ENCODE assay signal across 8 cellular contexts in the genomic region with DNA sequence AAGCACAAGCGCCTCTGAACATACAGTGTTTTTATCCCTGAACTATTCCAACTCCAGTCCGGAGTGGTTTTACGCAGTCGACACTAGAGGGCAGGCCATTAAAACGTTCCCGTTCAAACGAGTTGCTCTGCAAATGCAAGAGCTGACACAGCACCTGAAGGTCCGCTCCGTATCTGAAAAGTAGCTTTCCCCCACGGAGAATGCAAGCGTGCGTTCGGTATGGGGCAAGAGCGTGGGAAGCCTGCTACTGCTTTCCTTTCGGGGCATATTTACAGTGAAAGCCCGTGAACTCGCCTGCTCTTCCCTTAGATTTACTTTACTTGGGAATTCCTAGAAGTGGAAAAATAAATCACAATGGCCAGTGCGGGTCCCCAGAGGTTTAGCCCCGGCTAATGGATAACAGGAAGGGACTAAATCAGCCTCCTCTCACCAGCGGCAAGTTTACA.
A peak's percentile ranks its signal among the peaks of the same experiment; 100 is the strongest.
DNase-seq lines count a peak whose midpoint lies in the region; ATAC-seq and TF ChIP-seq lines count a peak whose summit lies in the region.

No MANE protein-coding gene starts in this region.

- H3K27ac ChIP-seq in SJSA1 (no peak overlapping the region), osteoblast (ENCODE audit: low read depth, low read length) (peak overlapping the region; percentile 78), tibial artery (no peak overlapping the region)

- no peaks in the 10 kb centered on the region for H3K9me3 Mint-ChIP-seq in activated naive CD4-positive, alpha-beta T cell treated with anti-CD3 and anti-CD28 coated beads for 36 hours

- no peaks in the 10 kb centered on the region for H3K79me2 ChIP-seq in osteoblast (ENCODE audit: insufficient read depth, low read length)

- H3K4me3 Mint-ChIP-seq in activated naive CD4-positive, alpha-beta T cell treated with anti-CD3 and anti-CD28 coated beads for 36 hours = peak overlapping the region; percentile 65

- peak overlapping the region; percentile 25 for H3K4me3 ChIP-seq in SJSA1
- H3K4me3 ChIP-seq in osteoblast (ENCODE audit: insufficient read depth, low read length) = peak overlapping the region; percentile 69
- peak overlapping the region; percentile 26 to 51 for H3K4me3 ChIP-seq in tibial artery

- H3K4me2 ChIP-seq in osteoblast (ENCODE audit: insufficient read depth, low read length) = peak overlapping the region; percentile 89

- TF ChIP-seq CTCF in osteoblast (IDR thresholded peaks at IDR 0.05; ENCODE audit: extremely low read depth, low read depth, low read length) (peak; percentile 91), tibial artery (IDR thresholded peaks at IDR 0.05) (peak; percentile 75 to 83)

- H4K20me1 ChIP-seq in osteoblast (ENCODE audit: insufficient read depth, low read length) = no peaks in the 10 kb centered on the region

- peaks cover 36% of the 10 kb centered on the region for H3K4me1 ChIP-seq in SJSA1 (replicated peaks)
- H3K4me1 ChIP-seq in osteoblast (ENCODE audit: insufficient read depth, low read length) = peaks cover 34% of the 10 kb centered on the region
- peaks cover 0 to 19% (median 10%) of the 10 kb centered on the region in 4 donors for H3K4me1 ChIP-seq in tibial artery

- H3K27me3 ChIP-seq in SJSA1 (replicated peaks) (no peaks in the 10 kb centered on the region), osteoblast (ENCODE audit: insufficient read depth, low read length) (no peaks in the 10 kb centered on the region), tibial artery (no peaks in the 10 kb centered on the region)

- no peaks in the 10 kb centered on the region for H3K27me3 Mint-ChIP-seq in activated naive CD4-positive, alpha-beta T cell treated with anti-CD3 and anti-CD28 coated beads for 36 hours (ENCODE audit: low read depth)

- no peaks in the 10 kb centered on the region for H3K9me3 ChIP-seq in SJSA1 (replicated peaks)
- H3K9me3 ChIP-seq in osteoblast (ENCODE audit: low read depth, low read length) = no peaks in the 10 kb centered on the region
- no peaks in the 10 kb centered on the region for H3K9me3 ChIP-seq in tibial artery

- H3K36me3 Mint-ChIP-seq in activated naive CD4-positive, alpha-beta T cell treated with anti-CD3 and anti-CD28 coated beads for 36 hours (ENCODE audit: low read depth) = peaks cover 19% of the 10 kb centered on the region

- DNase-seq in ELF-1 (ENCODE audit: low read depth, low spot score) = peak; percentile 86
- peak; percentile 88 to 89 for DNase-seq in Kasumi-1 (lab: John Stamatoyannopoulos, UW)
- DNase-seq in SJSA1 (ENCODE audit: low read depth in 1 of 2, low spot score in 2 of 2) = peak; percentile 75 to 79
- DNase-seq in activated naive CD4-positive, alpha-beta T cell treated with anti-CD3 and anti-CD28 coated beads for 36 hours = peak; percentile 85
- peak; percentile 85 for DNase-seq in globus pallidus (ENCODE audit: low spot score)
- peak; percentile 78 for DNase-seq in osteoblast (ENCODE audit: insufficient read length, low spot score, missing footprints)
- peak; percentile 63 to 80 for DNase-seq in tibial artery

- peak; percentile 95 for ATAC-seq in GM21825 (IDR thresholded peaks at IDR 0.05; ENCODE audit: unreplicated experiment)

- peaks cover 16% of the 10 kb centered on the region for H3K4me1 Mint-ChIP-seq in activated naive CD4-positive, alpha-beta T cell treated with anti-CD3 and anti-CD28 coated beads for 36 hours (ENCODE audit: low read depth)

- intact Hi-C loops in activated naive CD4-positive, alpha-beta T cell treated with anti-CD3 and anti-CD28 coated beads for 36 hours (cut with micrococcal nuclease) = loop anchor here (1.0 to 10.0 kb wide), 10 partner anchors 135 to 997 kb away; a partner anchor contains a TSS
- intact Hi-C loops in tibial artery (cut with DNase I; ENCODE audit: low total_unique reads) = no loop called here

- CTCF ChIA-PET in activated naive CD4-positive, alpha-beta T cell treated with anti-CD3 and anti-CD28 coated beads for 36 hours (lab: Charles Lee) = interaction anchor here (0.6 to 2.0 kb wide), 46 partner anchors 9 to 589 kb away, joined by 3 to 25 read pairs (median 4); a partner anchor contains a TSS

- H3K27ac Mint-ChIP-seq in activated naive CD4-positive, alpha-beta T cell treated with anti-CD3 and anti-CD28 coated beads for 36 hours = no peak overlapping the region

- H3K36me3 ChIP-seq in SJSA1 = no peaks in the 10 kb centered on the region; the same call in 1 of the 2 replicates
- H3K36me3 ChIP-seq in osteoblast (ENCODE audit: insufficient read depth, low read length) = peaks cover 11% of the 10 kb centered on the region
- peaks cover 0 to 5% (median 0%) of the 10 kb centered on the region in 3 donors for H3K36me3 ChIP-seq in tibial artery

- H2AFZ ChIP-seq in osteoblast (ENCODE audit: low read length) = peak overlapping the region; percentile 42
